2 cellular contexts compared by ENCODE assay signal in the genomic region with DNA sequence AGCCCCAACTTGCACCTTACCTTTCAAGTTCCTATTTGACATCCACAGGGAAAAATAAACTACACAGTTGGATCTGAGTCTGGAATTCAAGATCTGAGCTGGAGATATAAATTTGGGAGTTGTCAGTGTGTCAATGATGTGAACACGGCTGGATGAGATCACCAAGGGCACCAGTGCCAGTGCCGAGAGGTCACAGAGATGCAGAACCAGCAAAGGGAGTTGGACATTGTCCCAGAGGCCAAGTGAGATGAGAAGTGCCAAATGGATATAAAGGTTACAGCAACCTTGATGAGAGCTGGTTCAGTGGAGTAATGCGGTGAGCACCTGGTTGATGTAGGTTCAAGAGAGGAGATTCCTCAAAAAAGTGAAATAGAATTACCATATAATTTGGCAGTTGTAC.
TF ChIP-seq lines count a peak whose summit lies in the region.

No MANE protein-coding gene starts in this region.

TF ChIP-seq in liver, 16 proteins besides CTCF, POLR2A, EP300 and RAD21:
- peak; percentile 81 for TF ChIP-seq HNF4G (IDR thresholded peaks at IDR 0.05)
- TF ChIP-seq, protein P1, sequence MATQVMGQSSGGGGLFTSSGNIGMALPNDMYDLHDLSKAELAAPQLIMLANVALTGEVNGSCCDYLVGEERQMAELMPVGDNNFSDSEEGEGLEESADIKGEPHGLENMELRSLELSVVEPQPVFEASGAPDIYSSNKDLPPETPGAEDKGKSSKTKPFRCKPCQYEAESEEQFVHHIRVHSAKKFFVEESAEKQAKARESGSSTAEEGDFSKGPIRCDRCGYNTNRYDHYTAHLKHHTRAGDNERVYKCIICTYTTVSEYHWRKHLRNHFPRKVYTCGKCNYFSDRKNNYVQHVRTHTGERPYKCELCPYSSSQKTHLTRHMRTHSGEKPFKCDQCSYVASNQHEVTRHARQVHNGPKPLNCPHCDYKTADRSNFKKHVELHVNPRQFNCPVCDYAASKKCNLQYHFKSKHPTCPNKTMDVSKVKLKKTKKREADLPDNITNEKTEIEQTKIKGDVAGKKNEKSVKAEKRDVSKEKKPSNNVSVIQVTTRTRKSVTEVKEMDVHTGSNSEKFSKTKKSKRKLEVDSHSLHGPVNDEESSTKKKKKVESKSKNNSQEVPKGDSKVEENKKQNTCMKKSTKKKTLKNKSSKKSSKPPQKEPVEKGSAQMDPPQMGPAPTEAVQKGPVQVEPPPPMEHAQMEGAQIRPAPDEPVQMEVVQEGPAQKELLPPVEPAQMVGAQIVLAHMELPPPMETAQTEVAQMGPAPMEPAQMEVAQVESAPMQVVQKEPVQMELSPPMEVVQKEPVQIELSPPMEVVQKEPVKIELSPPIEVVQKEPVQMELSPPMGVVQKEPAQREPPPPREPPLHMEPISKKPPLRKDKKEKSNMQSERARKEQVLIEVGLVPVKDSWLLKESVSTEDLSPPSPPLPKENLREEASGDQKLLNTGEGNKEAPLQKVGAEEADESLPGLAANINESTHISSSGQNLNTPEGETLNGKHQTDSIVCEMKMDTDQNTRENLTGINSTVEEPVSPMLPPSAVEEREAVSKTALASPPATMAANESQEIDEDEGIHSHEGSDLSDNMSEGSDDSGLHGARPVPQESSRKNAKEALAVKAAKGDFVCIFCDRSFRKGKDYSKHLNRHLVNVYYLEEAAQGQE (IDR thresholded peaks at IDR 0.05): no peak
- TF ChIP-seq HNF4A (conservative IDR thresholded peaks at IDR 0.05): peak; percentile 85 to 99
- TF ChIP-seq, protein P2, sequence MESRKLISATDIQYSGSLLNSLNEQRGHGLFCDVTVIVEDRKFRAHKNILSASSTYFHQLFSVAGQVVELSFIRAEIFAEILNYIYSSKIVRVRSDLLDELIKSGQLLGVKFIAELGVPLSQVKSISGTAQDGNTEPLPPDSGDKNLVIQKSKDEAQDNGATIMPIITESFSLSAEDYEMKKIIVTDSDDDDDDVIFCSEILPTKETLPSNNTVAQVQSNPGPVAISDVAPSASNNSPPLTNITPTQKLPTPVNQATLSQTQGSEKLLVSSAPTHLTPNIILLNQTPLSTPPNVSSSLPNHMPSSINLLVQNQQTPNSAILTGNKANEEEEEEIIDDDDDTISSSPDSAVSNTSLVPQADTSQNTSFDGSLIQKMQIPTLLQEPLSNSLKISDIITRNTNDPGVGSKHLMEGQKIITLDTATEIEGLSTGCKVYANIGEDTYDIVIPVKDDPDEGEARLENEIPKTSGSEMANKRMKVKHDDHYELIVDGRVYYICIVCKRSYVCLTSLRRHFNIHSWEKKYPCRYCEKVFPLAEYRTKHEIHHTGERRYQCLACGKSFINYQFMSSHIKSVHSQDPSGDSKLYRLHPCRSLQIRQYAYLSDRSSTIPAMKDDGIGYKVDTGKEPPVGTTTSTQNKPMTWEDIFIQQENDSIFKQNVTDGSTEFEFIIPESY (IDR thresholded peaks at IDR 0.05): no peak
- peak; percentile 91 for TF ChIP-seq SP1 (IDR thresholded peaks at IDR 0.05)
- peak; percentile 63 to 97 for TF ChIP-seq JUND (IDR thresholded peaks at IDR 0.05)
- no peak for TF ChIP-seq TAF1 (conservative IDR thresholded peaks at IDR 0.05)
- TF ChIP-seq EGR1 (IDR thresholded peaks at IDR 0.05; ENCODE audit: low read depth in 2 of 2): no peak
- TF ChIP-seq NR2F2 (IDR thresholded peaks at IDR 0.05): peak; percentile 66
- no peak for TF ChIP-seq FOXA2 (IDR thresholded peaks at IDR 0.05)
- TF ChIP-seq GABPA (IDR thresholded peaks at IDR 0.05 in 1 of 2, conservative IDR thresholded peaks at IDR 0.05 in 1 of 2): no peak
- TF ChIP-seq RXRA (IDR thresholded peaks at IDR 0.05): peak; percentile 62 to 97
- no peak for TF ChIP-seq FOXA1 (IDR thresholded peaks at IDR 0.05)
- TF ChIP-seq YY1 (IDR thresholded peaks at IDR 0.05): no peak
- TF ChIP-seq, protein P3, sequence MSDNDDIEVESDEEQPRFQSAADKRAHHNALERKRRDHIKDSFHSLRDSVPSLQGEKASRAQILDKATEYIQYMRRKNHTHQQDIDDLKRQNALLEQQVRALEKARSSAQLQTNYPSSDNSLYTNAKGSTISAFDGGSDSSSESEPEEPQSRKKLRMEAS (IDR thresholded peaks at IDR 0.05): no peak
- TF ChIP-seq, protein P4, sequence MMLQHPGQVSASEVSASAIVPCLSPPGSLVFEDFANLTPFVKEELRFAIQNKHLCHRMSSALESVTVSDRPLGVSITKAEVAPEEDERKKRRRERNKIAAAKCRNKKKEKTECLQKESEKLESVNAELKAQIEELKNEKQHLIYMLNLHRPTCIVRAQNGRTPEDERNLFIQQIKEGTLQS (IDR thresholded peaks at IDR 0.05): peak; percentile 88

TF ChIP-seq in HepG2, 621 proteins besides CTCF, POLR2A, EP300 and RAD21:
- TF ChIP-seq, protein P5, sequence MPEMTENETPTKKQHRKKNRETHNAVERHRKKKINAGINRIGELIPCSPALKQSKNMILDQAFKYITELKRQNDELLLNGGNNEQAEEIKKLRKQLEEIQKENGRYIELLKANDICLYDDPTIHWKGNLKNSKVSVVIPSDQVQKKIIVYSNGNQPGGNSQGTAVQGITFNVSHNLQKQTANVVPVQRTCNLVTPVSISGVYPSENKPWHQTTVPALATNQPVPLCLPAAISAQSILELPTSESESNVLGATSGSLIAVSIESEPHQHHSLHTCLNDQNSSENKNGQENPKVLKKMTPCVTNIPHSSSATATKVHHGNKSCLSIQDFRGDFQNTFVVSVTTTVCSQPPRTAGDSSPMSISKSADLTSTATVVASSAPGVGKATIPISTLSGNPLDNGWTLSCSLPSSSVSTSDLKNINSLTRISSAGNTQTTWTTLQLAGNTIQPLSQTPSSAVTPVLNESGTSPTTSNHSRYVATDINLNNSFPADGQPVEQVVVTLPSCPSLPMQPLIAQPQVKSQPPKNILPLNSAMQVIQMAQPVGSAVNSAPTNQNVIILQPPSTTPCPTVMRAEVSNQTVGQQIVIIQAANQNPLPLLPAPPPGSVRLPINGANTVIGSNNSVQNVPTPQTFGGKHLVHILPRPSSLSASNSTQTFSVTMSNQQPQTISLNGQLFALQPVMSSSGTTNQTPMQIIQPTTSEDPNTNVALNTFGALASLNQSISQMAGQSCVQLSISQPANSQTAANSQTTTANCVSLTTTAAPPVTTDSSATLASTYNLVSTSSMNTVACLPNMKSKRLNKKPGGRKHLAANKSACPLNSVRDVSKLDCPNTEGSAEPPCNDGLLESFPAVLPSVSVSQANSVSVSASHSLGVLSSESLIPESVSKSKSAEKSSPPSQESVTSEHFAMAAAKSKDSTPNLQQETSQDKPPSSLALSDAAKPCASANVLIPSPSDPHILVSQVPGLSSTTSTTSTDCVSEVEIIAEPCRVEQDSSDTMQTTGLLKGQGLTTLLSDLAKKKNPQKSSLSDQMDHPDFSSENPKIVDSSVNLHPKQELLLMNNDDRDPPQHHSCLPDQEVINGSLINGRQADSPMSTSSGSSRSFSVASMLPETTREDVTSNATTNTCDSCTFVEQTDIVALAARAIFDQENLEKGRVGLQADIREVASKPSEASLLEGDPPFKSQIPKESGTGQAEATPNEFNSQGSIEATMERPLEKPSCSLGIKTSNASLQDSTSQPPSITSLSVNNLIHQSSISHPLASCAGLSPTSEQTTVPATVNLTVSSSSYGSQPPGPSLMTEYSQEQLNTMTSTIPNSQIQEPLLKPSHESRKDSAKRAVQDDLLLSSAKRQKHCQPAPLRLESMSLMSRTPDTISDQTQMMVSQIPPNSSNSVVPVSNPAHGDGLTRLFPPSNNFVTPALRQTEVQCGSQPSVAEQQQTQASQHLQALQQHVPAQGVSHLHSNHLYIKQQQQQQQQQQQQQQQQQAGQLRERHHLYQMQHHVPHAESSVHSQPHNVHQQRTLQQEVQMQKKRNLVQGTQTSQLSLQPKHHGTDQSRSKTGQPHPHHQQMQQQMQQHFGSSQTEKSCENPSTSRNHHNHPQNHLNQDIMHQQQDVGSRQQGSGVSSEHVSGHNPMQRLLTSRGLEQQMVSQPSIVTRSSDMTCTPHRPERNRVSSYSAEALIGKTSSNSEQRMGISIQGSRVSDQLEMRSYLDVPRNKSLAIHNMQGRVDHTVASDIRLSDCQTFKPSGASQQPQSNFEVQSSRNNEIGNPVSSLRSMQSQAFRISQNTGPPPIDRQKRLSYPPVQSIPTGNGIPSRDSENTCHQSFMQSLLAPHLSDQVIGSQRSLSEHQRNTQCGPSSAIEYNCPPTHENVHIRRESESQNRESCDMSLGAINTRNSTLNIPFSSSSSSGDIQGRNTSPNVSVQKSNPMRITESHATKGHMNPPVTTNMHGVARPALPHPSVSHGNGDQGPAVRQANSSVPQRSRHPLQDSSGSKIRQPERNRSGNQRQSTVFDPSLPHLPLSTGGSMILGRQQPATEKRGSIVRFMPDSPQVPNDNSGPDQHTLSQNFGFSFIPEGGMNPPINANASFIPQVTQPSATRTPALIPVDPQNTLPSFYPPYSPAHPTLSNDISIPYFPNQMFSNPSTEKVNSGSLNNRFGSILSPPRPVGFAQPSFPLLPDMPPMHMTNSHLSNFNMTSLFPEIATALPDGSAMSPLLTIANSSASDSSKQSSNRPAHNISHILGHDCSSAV (CRISPR knock-in tag; IDR thresholded peaks at IDR 0.05; ENCODE audit: borderline replicate concordance): no peak
- TF ChIP-seq ZNF547 (CRISPR knock-in tag; IDR thresholded peaks at IDR 0.05) (no peak), TBL1XR1 (IDR thresholded peaks at IDR 0.05; ENCODE audit: borderline replicate concordance, low read length, partially characterized antibody) (no peak), MYNN (CRISPR knock-in tag; IDR thresholded peaks at IDR 0.05; ENCODE audit: low read depth) (no peak), SALL2 (CRISPR knock-in tag; IDR thresholded peaks at IDR 0.05) (no peak), ZNF263 (CRISPR knock-in tag; IDR thresholded peaks at IDR 0.05) (no peak), SMC3 (IDR thresholded peaks at IDR 0.05; ENCODE audit: low read length) (no peak), ZNF431 (CRISPR knock-in tag; IDR thresholded peaks at IDR 0.05; ENCODE audit: borderline replicate concordance, low read depth) (no peak), MAZ (IDR thresholded peaks at IDR 0.05; ENCODE audit: borderline replicate concordance, low read depth, low read length) (no peak), MAZ (CRISPR knock-in tag; IDR thresholded peaks at IDR 0.05; ENCODE audit: low read depth) (no peak), ZNF232 (CRISPR knock-in tag; IDR thresholded peaks at IDR 0.05; ENCODE audit: borderline replicate concordance) (no peak), PITX1 (CRISPR knock-in tag; IDR thresholded peaks at IDR 0.05) (no peak)
- TF ChIP-seq, protein P6, sequence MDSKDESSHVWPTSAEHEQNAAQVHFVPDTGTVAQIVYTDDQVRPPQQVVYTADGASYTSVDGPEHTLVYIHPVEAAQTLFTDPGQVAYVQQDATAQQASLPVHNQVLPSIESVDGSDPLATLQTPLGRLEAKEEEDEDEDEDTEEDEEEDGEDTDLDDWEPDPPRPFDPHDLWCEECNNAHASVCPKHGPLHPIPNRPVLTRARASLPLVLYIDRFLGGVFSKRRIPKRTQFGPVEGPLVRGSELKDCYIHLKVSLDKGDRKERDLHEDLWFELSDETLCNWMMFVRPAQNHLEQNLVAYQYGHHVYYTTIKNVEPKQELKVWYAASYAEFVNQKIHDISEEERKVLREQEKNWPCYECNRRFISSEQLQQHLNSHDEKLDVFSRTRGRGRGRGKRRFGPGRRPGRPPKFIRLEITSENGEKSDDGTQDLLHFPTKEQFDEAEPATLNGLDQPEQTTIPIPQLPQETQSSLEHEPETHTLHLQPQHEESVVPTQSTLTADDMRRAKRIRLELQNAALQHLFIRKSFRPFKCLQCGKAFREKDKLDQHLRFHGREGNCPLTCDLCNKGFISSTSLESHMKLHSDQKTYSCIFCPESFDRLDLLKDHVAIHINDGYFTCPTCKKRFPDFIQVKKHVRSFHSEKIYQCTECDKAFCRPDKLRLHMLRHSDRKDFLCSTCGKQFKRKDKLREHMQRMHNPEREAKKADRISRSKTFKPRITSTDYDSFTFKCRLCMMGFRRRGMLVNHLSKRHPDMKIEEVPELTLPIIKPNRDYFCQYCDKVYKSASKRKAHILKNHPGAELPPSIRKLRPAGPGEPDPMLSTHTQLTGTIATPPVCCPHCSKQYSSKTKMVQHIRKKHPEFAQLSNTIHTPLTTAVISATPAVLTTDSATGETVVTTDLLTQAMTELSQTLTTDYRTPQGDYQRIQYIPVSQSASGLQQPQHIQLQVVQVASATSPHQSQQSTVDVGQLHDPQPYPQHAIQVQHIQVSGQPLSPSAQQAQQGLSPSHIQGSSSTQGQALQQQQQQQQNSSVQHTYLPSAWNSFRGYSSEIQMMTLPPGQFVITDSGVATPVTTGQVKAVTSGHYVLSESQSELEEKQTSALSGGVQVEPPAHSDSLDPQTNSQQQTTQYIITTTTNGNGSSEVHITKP (CRISPR knock-in tag; IDR thresholded peaks at IDR 0.05; ENCODE audit: low read depth): no peak
- TF ChIP-seq, protein P7, sequence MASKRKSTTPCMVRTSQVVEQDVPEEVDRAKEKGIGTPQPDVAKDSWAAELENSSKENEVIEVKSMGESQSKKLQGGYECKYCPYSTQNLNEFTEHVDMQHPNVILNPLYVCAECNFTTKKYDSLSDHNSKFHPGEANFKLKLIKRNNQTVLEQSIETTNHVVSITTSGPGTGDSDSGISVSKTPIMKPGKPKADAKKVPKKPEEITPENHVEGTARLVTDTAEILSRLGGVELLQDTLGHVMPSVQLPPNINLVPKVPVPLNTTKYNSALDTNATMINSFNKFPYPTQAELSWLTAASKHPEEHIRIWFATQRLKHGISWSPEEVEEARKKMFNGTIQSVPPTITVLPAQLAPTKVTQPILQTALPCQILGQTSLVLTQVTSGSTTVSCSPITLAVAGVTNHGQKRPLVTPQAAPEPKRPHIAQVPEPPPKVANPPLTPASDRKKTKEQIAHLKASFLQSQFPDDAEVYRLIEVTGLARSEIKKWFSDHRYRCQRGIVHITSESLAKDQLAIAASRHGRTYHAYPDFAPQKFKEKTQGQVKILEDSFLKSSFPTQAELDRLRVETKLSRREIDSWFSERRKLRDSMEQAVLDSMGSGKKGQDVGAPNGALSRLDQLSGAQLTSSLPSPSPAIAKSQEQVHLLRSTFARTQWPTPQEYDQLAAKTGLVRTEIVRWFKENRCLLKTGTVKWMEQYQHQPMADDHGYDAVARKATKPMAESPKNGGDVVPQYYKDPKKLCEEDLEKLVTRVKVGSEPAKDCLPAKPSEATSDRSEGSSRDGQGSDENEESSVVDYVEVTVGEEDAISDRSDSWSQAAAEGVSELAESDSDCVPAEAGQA (IDR thresholded peaks at IDR 0.05; ENCODE audit: low read depth): no peak
- TF ChIP-seq, protein P7 (CRISPR knock-in tag; IDR thresholded peaks at IDR 0.05; ENCODE audit: borderline replicate concordance): no peak
